Comparison of ENCODE assay signal across 1 cellular context in genomic region chrX:147920161-147920666, GRCh38.
TF ChIP-seq lines count a peak whose summit lies in the region.

No MANE protein-coding gene starts in this region.

TF ChIP-seq in GM23338, 12 proteins besides CTCF, POLR2A, EP300 and RAD21 (continued from another document):
- no peak for TF ChIP-seq ZNF462 (CRISPR knock-in tag; IDR thresholded peaks at IDR 0.05)
- no peak for TF ChIP-seq EZH2 (IDR thresholded peaks at IDR 0.05; ENCODE audit: low read depth, unreplicated experiment)
- TF ChIP-seq STAT1 (IDR thresholded peaks at IDR 0.05; ENCODE audit: unreplicated experiment), result no peak
- no peak for TF ChIP-seq ZNF331 (CRISPR knock-in tag; IDR thresholded peaks at IDR 0.05; ENCODE audit: low read depth)
- TF ChIP-seq ETS1 (IDR thresholded peaks at IDR 0.05), result no peak
- no peak for TF ChIP-seq CREB1 (CRISPR knock-in tag; IDR thresholded peaks at IDR 0.05; ENCODE audit: low read depth)
- TF ChIP-seq JUNB (IDR thresholded peaks at IDR 0.05; ENCODE audit: unreplicated experiment), result no peak
- TF ChIP-seq EZH2phosphoT487 (IDR thresholded peaks at IDR 0.05; ENCODE audit: unreplicated experiment), result no peak
- TF ChIP-seq ZNF114 (CRISPR knock-in tag; IDR thresholded peaks at IDR 0.05), result no peak
